Comparison of ENCODE assay signal across 8 cellular contexts in genomic region chr19:12939292-12939606, GRCh38. TPM values are rescaled to one million over a fixed set of nuclear protein-coding genes. Genes with fewer than 3 reads are reported as not detected.
A peak's percentile ranks its signal among the peaks of the same experiment; 100 is the strongest.
DNase-seq lines count a peak whose midpoint lies in the region; ATAC-seq and TF ChIP-seq lines count a peak whose summit lies in the region.

No MANE protein-coding gene starts in this region.

- H3K9me3 ChIP-seq in HUES6 (ENCODE audit: control insufficient read depth, insufficient read depth, low read depth, low read length), result no peaks in the 10 kb centered on the region

- peaks cover 20% of the 10 kb centered on the region for H3K4me1 ChIP-seq in HUES6 (ENCODE audit: control insufficient read depth, insufficient read depth, low read length)

- H3K9ac ChIP-seq in HUES6 (ENCODE audit: low read length), result peak overlapping the region; percentile 94

- no peak overlapping the region for H3K27ac ChIP-seq in HUES6 (ENCODE audit: low read depth, low read length)

- peak; percentile 73 for DNase-seq in activated CD8-positive, alpha-beta memory T cell treated with anti-CD3 and anti-CD28 coated beads, Interleukin-2, amount 50 U/mL, for 48 hours
- DNase-seq in fibroblast of pulmonary artery (ENCODE audit: low read depth) (peak; percentile 60), omental fat pad (ENCODE audit: low spot score) (no peak), NCI-H82 treated with DMSO at 0.1 percent for 48 hours (lab: John Stamatoyannopoulos, UW; ENCODE audit: unreplicated experiment) (no peak), SKM-1 (lab: John Stamatoyannopoulos, UW; ENCODE audit: unreplicated experiment) (no peak), cortex of kidney (lab: John Stamatoyannopoulos, UW) (no peak), NCI-H1436 treated with DMSO at 0.1 percent for 48 hours (lab: John Stamatoyannopoulos, UW) (no peak)

- peak overlapping the region; percentile 85 for H3K4me3 ChIP-seq in HUES6 (ENCODE audit: low read depth, low read length)
- peak overlapping the region; percentile 85 for H3K4me3 ChIP-seq in fibroblast of pulmonary artery (replicated peaks; ENCODE audit: low read depth, low read length)

- H3K36me3 ChIP-seq in HUES6 (ENCODE audit: control insufficient read depth, insufficient read depth, low read length), result peaks cover 53% of the 10 kb centered on the region

- TF ChIP-seq CTCF in fibroblast of pulmonary artery (IDR thresholded peaks at IDR 0.05; ENCODE audit: low read length, missing control alignments), result no peak
- no peak for TF ChIP-seq CTCF in omental fat pad (IDR thresholded peaks at IDR 0.05)

- H3K27me3 ChIP-seq in HUES6 (ENCODE audit: control insufficient read depth, insufficient read depth, low read length), result no peaks in the 10 kb centered on the region

- peak; percentile 7 for ATAC-seq in omental fat pad (ENCODE audit: low FRiP score)

RNA-seq across cellular contexts. Expression of gene CALR, which starts 0.8 kb away (rescaled TPM):
- 100 to 1,000 TPM; 349 to 570 (median 439) TPM for total RNA-seq in omental fat pad

RNA-seq across cellular contexts. Expression of gene FARSA, which starts 5.7 kb away (rescaled TPM):
- total RNA-seq in omental fat pad, result 10 to 100 TPM; 31.1 to 61.1 (median 38.2) TPM

RNA-seq across cellular contexts. Expression of gene RAD23A, which starts 6.4 kb away (rescaled TPM):
- 100 to 1,000 TPM in 1 of 4 donors, 10 to 100 TPM in 3; 65.6 to 119 (median 91.1) TPM for total RNA-seq in omental fat pad

RNA-seq across cellular contexts. Expression of gene GADD45GIP1, which starts 17.8 kb away (rescaled TPM):
- total RNA-seq in omental fat pad, result 10 to 100 TPM; 27.2 to 37.7 (median 32.8) TPM

RNA-seq across cellular contexts. Expression of gene SYCE2, which starts 20.2 kb away (rescaled TPM):
- total RNA-seq in omental fat pad, result not detected

Comparison
In these comparisons a context has a peak if more than half of its experiments do, and no peak if none do; other contexts are left out.
1. DNase-seq: peak in activated CD8-positive, alpha-beta memory T cell treated with anti-CD3 and anti-CD28 coated beads, Interleukin-2, amount 50 U/mL, for 48 hours (single experiment) and fibroblast of pulmonary artery (single experiment); none in omental fat pad (single experiment), NCI-H82 treated with DMSO at 0.1 percent for 48 hours (single experiment), SKM-1 (single experiment), cortex of kidney (single experiment) and NCI-H1436 treated with DMSO at 0.1 percent for 48 hours (single experiment).